In the genomic region with DNA sequence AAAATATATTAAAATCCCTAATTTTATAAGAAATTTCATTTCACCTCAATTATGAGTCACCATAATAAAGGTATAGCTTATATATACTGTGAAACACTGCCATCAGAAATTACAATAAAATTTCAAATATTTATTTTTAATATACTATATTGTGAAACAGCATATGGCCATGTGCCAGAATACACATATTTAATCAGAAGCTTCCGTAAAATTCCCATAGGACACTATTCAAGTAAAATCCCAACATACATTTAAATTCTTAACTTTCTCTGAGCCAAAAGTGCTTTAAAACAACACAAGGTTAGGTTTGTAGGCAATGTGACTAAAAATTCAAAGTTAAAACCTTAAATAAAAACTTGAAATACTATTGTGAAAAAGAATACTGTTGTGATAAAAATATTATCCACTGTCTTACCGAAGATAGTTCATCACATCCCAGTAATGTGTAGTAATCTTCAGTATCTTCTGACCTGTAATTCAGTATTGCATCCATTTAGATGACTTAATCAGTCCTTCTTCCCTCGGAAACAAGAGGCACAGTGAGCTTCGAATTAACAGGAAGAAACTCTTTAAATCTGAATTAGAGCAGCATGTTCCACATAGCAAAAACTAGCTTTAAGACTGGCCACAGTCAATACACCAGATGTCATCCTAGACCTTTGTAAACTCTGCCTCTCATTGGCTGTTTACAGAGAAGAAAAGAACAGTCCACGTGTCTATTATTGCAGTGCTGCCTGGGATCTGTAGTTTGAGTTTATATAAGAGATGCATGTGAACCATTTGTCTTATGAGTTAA, we compare ENCODE assay signal across 8 cellular contexts. TPM values are rescaled to one million over a fixed set of nuclear protein-coding genes. Genes with fewer than 3 reads are reported as not detected.
DNase-seq lines count a peak whose midpoint lies in the region; ATAC-seq, FAIRE-seq and TF ChIP-seq lines count a peak whose summit lies in the region.

A gene (minus strand): TSS at position 670 of the 796 bp plus-strand sequence. CDS start 177 bp downstream, at position 493.

- DNase-seq in Caco-2 (peak in 1 of 2 experiments; percentile 44), MM.1S (peak; percentile 69), SJCRH30 (peak; percentile 18 to 76), endothelial cell of umbilical vein (ENCODE audit: low read depth, low spot score) (peak; percentile 46), myocyte (ENCODE audit: low read depth) (peak; percentile 73)
- DNase-seq in stimulated activated CD4-positive, alpha-beta T cell treated with anti-CD3 and anti-CD28 coated beads, Interleukin-15, amount 100 ng/mL, for 24 hours: no peak
- DNase-seq in stimulated activated CD4-positive, alpha-beta T cell treated with anti-CD3 and anti-CD28 coated beads, Interleukin-2, amount 100 ng/mL, for 48 hours: no peak

- H3K36me3 Mint-ChIP-seq in Caco-2 (ENCODE audit: insufficient read depth, unreplicated experiment): no peaks in the 10 kb centered on the region

- no peaks in the 10 kb centered on the region for H3K9me2 ChIP-seq in MM.1S (replicated peaks; ENCODE audit: insufficient read depth, low read length)

- H3K4me1 ChIP-seq in Caco-2 (peaks cover 3% of the 10 kb centered on the region; the same call in 1 of the 2 replicates), MM.1S (ENCODE audit: low read length) (no peaks in the 10 kb centered on the region), SJCRH30 (no peaks in the 10 kb centered on the region; the same call in 1 of the 2 replicates), endothelial cell of umbilical vein (ENCODE audit: control insufficient read depth, extremely low read depth, insufficient read depth, low read length) (no peaks in the 10 kb centered on the region)

- H2AFZ ChIP-seq in MM.1S (ENCODE audit: low read length): peak within 1 kb of the TSS; percentile 1; the same call in 1 of the 2 replicates
- peak within 1 kb of the TSS; percentile 66 for H2AFZ ChIP-seq in endothelial cell of umbilical vein (ENCODE audit: low read depth, low read length)

- H3K27ac Mint-ChIP-seq in Caco-2 (ENCODE audit: unreplicated experiment): no peak within 1 kb of the TSS

- no peaks in the 10 kb centered on the region for H3K27me3 Mint-ChIP-seq in Caco-2 (ENCODE audit: insufficient read depth, unreplicated experiment)

- intact Hi-C loops in Caco-2 (cut with micrococcal nuclease; ENCODE audit: unreplicated experiment): no loop called here
- intact Hi-C loops in endothelial cell of umbilical vein (cut with micrococcal nuclease): no loop called here

- H3K4me3 ChIP-seq in Caco-2 (ENCODE audit: low read depth, low read length): no peak within 1 kb of the TSS
- peak within 1 kb of the TSS; percentile 10; the same call in 1 of the 2 replicates for H3K4me3 ChIP-seq in MM.1S (ENCODE audit: low read length)
- peak within 1 kb of the TSS; percentile 60 for H3K4me3 ChIP-seq in SJCRH30
- H3K4me3 ChIP-seq in endothelial cell of umbilical vein (replicated peaks in 1 of 3; ENCODE audit: insufficient read depth in 1 of 3, low read depth in 1 of 3, low read length in 3 of 3): no peak within 1 kb of the TSS

- CTCF ChIA-PET in Caco-2 (lab: Charles Lee): interaction anchor here (0.5 to 2.2 kb wide), 2 partner anchors 18 to 48 kb away, joined by 4 to 9 read pairs; no protein-coding TSS in a partner anchor
- CTCF ChIA-PET in endothelial cell of umbilical vein (lab: Charles Lee): interaction anchor here (0.6 to 2.5 kb wide), 4 partner anchors 12 to 104 kb away, joined by 3 to 10 read pairs (median 8); no protein-coding TSS in a partner anchor

- H3K4me1 Mint-ChIP-seq in Caco-2 (ENCODE audit: low read depth, unreplicated experiment): no peaks in the 10 kb centered on the region

- no peaks in the 10 kb centered on the region for H3K79me2 ChIP-seq in MM.1S (ENCODE audit: low read length)
- no peaks in the 10 kb centered on the region for H3K79me2 ChIP-seq in endothelial cell of umbilical vein (ENCODE audit: control insufficient read depth, insufficient read depth, low read length)

- BruUV-seq in Caco-2 (replicated peaks; lab: Mats Ljungman, UMichigan) (TSS peak; percentile 57), endothelial cell of umbilical vein (replicated peaks; lab: Mats Ljungman, UMichigan) (TSS peak; percentile 73)

- H3K4me3 Mint-ChIP-seq in Caco-2 (ENCODE audit: unreplicated experiment): peak within 1 kb of the TSS; percentile 46

- FAIRE-seq in endothelial cell of umbilical vein (lab: Jason Lieb, UNC): peak; percentile 64

- no peaks in the 10 kb centered on the region for H3F3A ChIP-seq in MM.1S (ENCODE audit: insufficient read depth, low read length)

- H3K36me3 ChIP-seq in Caco-2 (ENCODE audit: control insufficient read depth, insufficient read depth, low read length): no peaks in the 10 kb centered on the region
- no peaks in the 10 kb centered on the region for H3K36me3 ChIP-seq in MM.1S (replicated peaks; ENCODE audit: insufficient read depth, low read length)
- no peaks in the 10 kb centered on the region for H3K36me3 ChIP-seq in SJCRH30
- H3K36me3 ChIP-seq in endothelial cell of umbilical vein (ENCODE audit: control insufficient read depth in 2 of 2, extremely low read depth in 1 of 2, insufficient read depth in 2 of 2, low read length in 2 of 2): no peaks in the 10 kb centered on the region

- H3K27me3 ChIP-seq in Caco-2 (replicated peaks; ENCODE audit: control insufficient read depth, insufficient read depth, low read length) (no peaks in the 10 kb centered on the region), MM.1S (replicated peaks; ENCODE audit: insufficient read depth, low read length) (no peaks in the 10 kb centered on the region), SJCRH30 (no peaks in the 10 kb centered on the region; the same call in 1 of the 2 replicates), endothelial cell of umbilical vein (ENCODE audit: control insufficient read depth in 2 of 2, insufficient read depth in 2 of 2, low read length in 2 of 2) (no peaks in the 10 kb centered on the region)

- dilution Hi-C loops in endothelial cell of umbilical vein (cut with MboI; ENCODE audit: extremely low pct_ligation_motif_present, low sequenced_read_pairs): no loop called here

- H3K9ac ChIP-seq in MM.1S (ENCODE audit: low read length): no peak within 1 kb of the TSS
- no peak within 1 kb of the TSS for H3K9ac ChIP-seq in endothelial cell of umbilical vein (replicated peaks; ENCODE audit: extremely low read depth, insufficient read depth, low read length)

- no peaks in the 10 kb centered on the region for H3K9me1 ChIP-seq in endothelial cell of umbilical vein (replicated peaks; ENCODE audit: control insufficient read depth, extremely low read depth, insufficient read depth, low read length)

- TF ChIP-seq POLR2A in endothelial cell of umbilical vein (IDR thresholded peaks at IDR 0.05; ENCODE audit: low read depth, low read length): no peak

- peak; percentile 52 for ATAC-seq in GM21381 (IDR thresholded peaks at IDR 0.05; ENCODE audit: unreplicated experiment)

- H3K4me2 ChIP-seq in MM.1S (ENCODE audit: low read depth, low read length) (peak within 1 kb of the TSS; percentile 10; the same call in 1 of the 2 replicates), endothelial cell of umbilical vein (ENCODE audit: insufficient read depth, low read length) (peak within 1 kb of the TSS; percentile 20)

- TF ChIP-seq CTCF in Caco-2 (IDR thresholded peaks at IDR 0.05; ENCODE audit: insufficient read depth in 1 of 2, low read depth in 1 of 2, low read length in 1 of 2, severe bottlenecking in 1 of 2, unreplicated experiment in 1 of 2) (no peak), MM.1S (IDR thresholded peaks at IDR 0.05; ENCODE audit: low read length) (no peak), endothelial cell of umbilical vein (IDR thresholded peaks at IDR 0.05; ENCODE audit: extremely low read depth in 1 of 2, insufficient read depth in 1 of 2, low read depth in 1 of 2, low read length in 2 of 2) (no peak)

- H3K9me3 ChIP-seq in Caco-2 (peaks cover 11% of the 10 kb centered on the region; the same call in 1 of the 2 replicates), MM.1S (replicated peaks; ENCODE audit: insufficient read depth, low read length) (no peaks in the 10 kb centered on the region), SJCRH30 (replicated peaks) (no peaks in the 10 kb centered on the region), endothelial cell of umbilical vein (replicated peaks; ENCODE audit: control insufficient read depth, insufficient read depth, low read length) (no peaks in the 10 kb centered on the region)

- POLR2A ChIA-PET in Caco-2 (lab: Charles Lee) (interaction anchor here (0.6 kb wide), 1 partner anchor 49 kb away, joined by 4 read pairs; no protein-coding TSS in a partner anchor), endothelial cell of umbilical vein (lab: Charles Lee) (no interaction called here)

- H3K9me3 Mint-ChIP-seq in Caco-2 (ENCODE audit: unreplicated experiment): no peaks in the 10 kb centered on the region

- no peaks in the 10 kb centered on the region for H4K20me1 ChIP-seq in MM.1S (ENCODE audit: insufficient read depth, low read length)
- H4K20me1 ChIP-seq in endothelial cell of umbilical vein (replicated peaks; ENCODE audit: control insufficient read depth, extremely low read depth, insufficient read depth, low read length): no peaks in the 10 kb centered on the region

- H3K27ac ChIP-seq in MM.1S (ENCODE audit: low read length) (no peak within 1 kb of the TSS), SJCRH30 (peak within 1 kb of the TSS; percentile 28), endothelial cell of umbilical vein (ENCODE audit: insufficient read depth, low read depth, low read length) (no peak within 1 kb of the TSS)

TF ChIP-seq in endothelial cell of umbilical vein, 7 proteins besides CTCF, POLR2A, EP300 and RAD21 (continues in another document):
- no peak for TF ChIP-seq GATA2 (IDR thresholded peaks at IDR 0.05; ENCODE audit: insufficient read depth, insufficient read length, low read depth, low read length)
- TF ChIP-seq, protein P1, sequence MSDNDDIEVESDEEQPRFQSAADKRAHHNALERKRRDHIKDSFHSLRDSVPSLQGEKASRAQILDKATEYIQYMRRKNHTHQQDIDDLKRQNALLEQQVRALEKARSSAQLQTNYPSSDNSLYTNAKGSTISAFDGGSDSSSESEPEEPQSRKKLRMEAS (IDR thresholded peaks at IDR 0.05; ENCODE audit: insufficient read depth, insufficient read length): no peak
- no peak for TF ChIP-seq EZH2 (IDR thresholded peaks at IDR 0.05; ENCODE audit: borderline replicate concordance, low read depth, low read length, severe bottlenecking)
- no peak for TF ChIP-seq JUN (IDR thresholded peaks at IDR 0.05; ENCODE audit: borderline replicate concordance, insufficient read depth, insufficient read length, low read depth)

RNA-seq across cellular contexts. Expression of the gene that starts here (rescaled TPM):
- total RNA-seq in Caco-2 (2022) (1.4 and 2.2 TPM in 2 replicates), endothelial cell of umbilical vein (1.0 and 2.4 TPM in 2 replicates), myocyte (5.8 and 6.0 TPM in 2 replicates)
- total RNA-seq in SJCRH30 (2014; rRNA removed; shearing (Covaris generic)): 9.6 and 11.7 TPM in 2 replicates
- polyA plus RNA-seq in endothelial cell of umbilical vein: 0.27 and 0.54 TPM in 2 replicates
- polyA plus RNA-seq in endothelial cell of umbilical vein (2011; cell fraction: cytosol; rRNA removed): 0.70 and 1.1 TPM in 2 replicates
- 0.37 and 0.46 TPM in 2 replicates for polyA plus RNA-seq in endothelial cell of umbilical vein (2011; cell fraction: nucleus; rRNA removed)
- 11.7 and 13.8 TPM in 2 replicates for polyA plus RNA-seq in endothelial cell of umbilical vein (2012)
- 0.47 TPM in 1 of 2 replicates, not detected in the other for polyA minus RNA-seq in endothelial cell of umbilical vein
- 17.9 TPM for polyA minus RNA-seq in endothelial cell of umbilical vein (2011; cell fraction: cytosol; rRNA and poly(A)+ RNA removed)
- polyA minus RNA-seq in endothelial cell of umbilical vein (2011; cell fraction: nucleus; rRNA and poly(A)+ RNA removed): 0.43 and 0.77 TPM in 2 replicates
- 5.9 TPM for polyA plus RNA-seq in myocyte (2012)

Comparison
In these comparisons a context has a peak if more than half of its experiments do, and no peak if none do; other contexts are left out.
1. DNase-seq: peak in MM.1S (single experiment), SJCRH30 (2 of 2), endothelial cell of umbilical vein (single experiment) and myocyte (single experiment); none in stimulated activated CD4-positive, alpha-beta T cell treated with anti-CD3 and anti-CD28 coated beads, Interleukin-15, amount 100 ng/mL, for 24 hours (single experiment) and stimulated activated CD4-positive, alpha-beta T cell treated with anti-CD3 and anti-CD28 coated beads, Interleukin-2, amount 100 ng/mL, for 48 hours (0 of 2).
2. H3K4me3 ChIP-seq: peak in MM.1S (single experiment) and SJCRH30 (single experiment); none in Caco-2 (single experiment) and endothelial cell of umbilical vein (0 of 3).